In the genomic region with DNA sequence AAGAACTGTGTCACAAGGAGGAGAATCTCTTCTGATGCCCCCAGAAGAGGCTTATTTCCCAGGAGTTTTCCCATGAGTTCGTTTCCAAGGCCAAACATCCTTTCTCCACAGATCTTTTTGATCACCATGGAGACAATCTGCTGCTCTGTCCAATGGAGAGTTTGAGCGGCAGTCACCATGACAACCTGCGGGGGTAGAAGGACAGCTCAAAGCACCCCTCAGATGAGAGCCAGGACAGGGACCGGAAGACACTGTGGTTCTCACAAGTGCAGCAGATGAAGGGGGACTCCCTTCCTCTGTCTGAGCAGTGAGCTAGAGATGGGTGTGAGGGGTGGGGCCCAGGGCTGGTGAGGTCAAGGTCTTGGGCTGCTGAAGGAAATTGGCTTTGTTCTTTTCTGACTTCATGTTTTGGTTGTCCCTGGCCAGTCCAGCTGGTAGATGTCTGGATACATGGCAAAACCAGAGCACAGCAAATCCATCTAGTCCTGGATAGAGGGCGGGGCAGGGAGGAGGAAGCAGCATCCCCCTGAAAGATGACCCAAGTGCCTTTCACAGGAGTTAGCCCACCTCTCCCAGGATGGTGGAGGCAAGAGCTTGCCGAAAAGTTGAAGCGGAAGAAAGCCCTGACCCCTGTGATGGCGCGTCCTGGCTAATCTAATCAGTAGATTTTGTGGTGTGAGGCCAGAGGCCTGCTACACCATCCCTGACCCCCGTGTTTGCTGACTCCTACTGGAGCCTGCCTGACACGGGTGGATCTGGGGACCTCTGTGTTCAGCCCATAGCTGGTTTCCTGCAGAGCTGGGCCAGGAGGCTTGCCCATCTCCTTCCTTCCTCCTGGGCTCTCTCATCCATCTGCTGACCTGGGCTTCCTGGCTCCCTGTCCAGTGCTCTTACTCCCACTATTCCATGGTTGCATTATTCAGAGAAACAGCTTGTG, we compare ENCODE assay signal across 13 cellular contexts.
DNase-seq lines count a peak whose midpoint lies in the region; ATAC-seq lines count a peak whose summit lies in the region.
"Had no signal": no experiment of that assay in that cellular context is flagged by ENCODE, and none has a peak within 500 bp of the region (broad histone marks: within the 10 kb centered on the region; RNA-seq: fewer than 3 reads in every experiment).

No MANE protein-coding gene starts in this region.

- ATAC-seq in HG02588 (IDR thresholded peaks at IDR 0.05; ENCODE audit: unreplicated experiment), result peak; percentile 85
- peak; percentile 88 for ATAC-seq in central memory CD8-positive, alpha-beta T cell (replicated peaks; ENCODE audit: extremely low read depth, poor library complexity, severe bottlenecking)
- no peak for ATAC-seq in HG03097 (IDR thresholded peaks at IDR 0.05; ENCODE audit: low FRiP score, unreplicated experiment)

- H3K27me3 Mint-ChIP-seq in central memory CD8-positive, alpha-beta T cell, result no peaks in the 10 kb centered on the region
- H3K27me3 Mint-ChIP-seq: stimulated activated naive CD8-positive, alpha-beta T cell treated with anti-CD3 and anti-CD28 coated beads, Interleukin-15, Interleukin-2, amounts not matched to agents 100 ng/mL and 50 ng/mL, for 24 hours had no signal

- H3K4me3 Mint-ChIP-seq in central memory CD8-positive, alpha-beta T cell, result peak overlapping the region; percentile 12
- H3K4me3 Mint-ChIP-seq: mesothelial cell of epicardium; stimulated activated naive CD8-positive, alpha-beta T cell treated with anti-CD3 and anti-CD28 coated beads, Interleukin-15, Interleukin-2, amounts not matched to agents 100 ng/mL and 50 ng/mL, for 24 hours had no signal

- H3K36me3 Mint-ChIP-seq in central memory CD8-positive, alpha-beta T cell (ENCODE audit: insufficient read depth), result peaks cover 2% of the 10 kb centered on the region
- H3K36me3 Mint-ChIP-seq: mesothelial cell of epicardium had no signal

- DNase-seq in NCI-H1092 treated with DMSO at 0.1 percent for 48 hours (lab: John Stamatoyannopoulos, UW), result peak; percentile 7
- DNase-seq in NCI-H1092 (lab: John Stamatoyannopoulos, UW), result no peak
- DNase-seq in central memory CD8-positive, alpha-beta T cell (ENCODE audit: low spot score in 2 of 2), result peak; percentile 19 to 53
- DNase-seq in stimulated activated CD8-positive, alpha-beta memory T cell treated with anti-CD3 and anti-CD28 coated beads, Interleukin-12 subunit alpha, Interleukin-12 subunit beta, amount 100 ng/mL, for 4 hours (ENCODE audit: low read depth), result peak; percentile 17
- no peak for DNase-seq in cerebellar nuclear complex (lab: John Stamatoyannopoulos, UW)
- no peak for DNase-seq in HPDE6-E6E7 (ENCODE audit: extremely low spot score)
- DNase-seq: activated naive CD4-positive, alpha-beta T cell treated with anti-CD3 and anti-CD28 coated beads, Interleukin-2, amount 50 U/mL, for 16 hours; DND-41; NCI-H1930 had no signal

- H3K4me1 Mint-ChIP-seq in central memory CD8-positive, alpha-beta T cell, result peaks cover 36% of the 10 kb centered on the region

- no peaks in the 10 kb centered on the region for H3K9me3 Mint-ChIP-seq in central memory CD8-positive, alpha-beta T cell
- H3K9me3 Mint-ChIP-seq: stimulated activated naive CD8-positive, alpha-beta T cell treated with anti-CD3 and anti-CD28 coated beads, Interleukin-15, Interleukin-2, amounts not matched to agents 100 ng/mL and 50 ng/mL, for 24 hours had no signal

- H3K27ac Mint-ChIP-seq in central memory CD8-positive, alpha-beta T cell (ENCODE audit: low read depth), result peak overlapping the region; percentile 59
- H3K27ac Mint-ChIP-seq: mesothelial cell of epicardium; stimulated activated naive CD8-positive, alpha-beta T cell treated with anti-CD3 and anti-CD28 coated beads, Interleukin-15, Interleukin-2, amounts not matched to agents 100 ng/mL and 50 ng/mL, for 24 hours had no signal

Comparison
In these comparisons a context has a peak if more than half of its experiments do, and no peak if none do; other contexts are left out.
1. DNase-seq: peak in NCI-H1092 treated with DMSO at 0.1 percent for 48 hours (single experiment), central memory CD8-positive, alpha-beta T cell (2 of 2) and stimulated activated CD8-positive, alpha-beta memory T cell treated with anti-CD3 and anti-CD28 coated beads, Interleukin-12 subunit alpha, Interleukin-12 subunit beta, amount 100 ng/mL, for 4 hours (single experiment); none in NCI-H1092 (single experiment), cerebellar nuclear complex (0 of 2) and HPDE6-E6E7 (single experiment).